11 cellular contexts compared by ENCODE assay signal in genomic region chr10:75611081-75611971, GRCh38.
DNase-seq lines count a peak whose midpoint lies in the region; ATAC-seq lines count a peak whose summit lies in the region.
"Had no signal": no experiment of that assay in that cellular context is flagged by ENCODE, and none has a peak within 500 bp of the region (broad histone marks: within the 10 kb centered on the region; RNA-seq: fewer than 3 reads in every experiment).

No MANE protein-coding gene starts in this region.

- peak overlapping the region in 6 of 11 experiments; percentile 42 to 94 (median 86); a peak in 11 of 22 replicates for H3K27ac ChIP-seq in BLaER1 treated with 17β-estradiol and CSF1 and Interleukin-3, amounts not matched to agents 10 nM and 100 nM
- H3K27ac ChIP-seq: KMS-11 had no signal

- peaks cover 0 to 4% (median 0%) of the 10 kb centered on the region in 11 experiments; a peak in 1 of 22 replicates for H3K27me3 ChIP-seq in BLaER1 treated with 17β-estradiol and CSF1 and Interleukin-3, amounts not matched to agents 10 nM and 100 nM

- peak; percentile 21 for ATAC-seq in GM19463 (IDR thresholded peaks at IDR 0.05; ENCODE audit: unreplicated experiment)
- peak; percentile 47 for ATAC-seq in HG03571 (IDR thresholded peaks at IDR 0.05; ENCODE audit: unreplicated experiment)
- ATAC-seq: activated CD8-positive, alpha-beta memory T cell treated with anti-CD3 and anti-CD28 coated beads, Interleukin-2, amount 10 ng/mL, durations not matched to agents 7 days and 5 days had no signal

- H3K4me3 ChIP-seq in BLaER1 treated with 17β-estradiol and CSF1 and Interleukin-3, amounts not matched to agents 10 nM and 100 nM, result no peak overlapping the region

- no peaks in the 10 kb centered on the region for H3K36me3 ChIP-seq in BLaER1 treated with 17β-estradiol and CSF1 and Interleukin-3, amounts not matched to agents 10 nM and 100 nM

- no peaks in the 10 kb centered on the region for H4K20me1 ChIP-seq in BLaER1 treated with 17β-estradiol and CSF1 and Interleukin-3, amounts not matched to agents 10 nM and 100 nM

- no peaks in the 10 kb centered on the region for H3K9me3 ChIP-seq in BLaER1 treated with 17β-estradiol and CSF1 and Interleukin-3, amounts not matched to agents 10 nM and 100 nM (replicated peaks in 1 of 11)

- peak; percentile 27 for DNase-seq in globus pallidus (ENCODE audit: low spot score)
- no peak for DNase-seq in head of caudate nucleus
- no peak for DNase-seq in NCI-H526 (lab: John Stamatoyannopoulos, UW)
- DNase-seq in DMS53 treated with DMSO at 0.1 percent for 48 hours (lab: John Stamatoyannopoulos, UW; ENCODE audit: unreplicated experiment), result no peak
- no peak for DNase-seq in activated T-cell treated with anti-CD3 and anti-CD28 coated beads for 4 hours
- DNase-seq: activated CD8-positive, alpha-beta memory T cell treated with anti-CD3 and anti-CD28 coated beads, Interleukin-2, amount 10 ng/mL, durations not matched to agents 7 days and 5 days; dermis blood vessel endothelial cell had no signal

- peaks cover 0 to 65% (median 20%) of the 10 kb centered on the region in 10 experiments; a peak in 12 of 20 replicates for H3K4me1 ChIP-seq in BLaER1 treated with 17β-estradiol and CSF1 and Interleukin-3, amounts not matched to agents 10 nM and 100 nM

- H3K4me2 ChIP-seq in BLaER1 treated with 17β-estradiol and CSF1 and Interleukin-3, amounts not matched to agents 10 nM and 100 nM, result peak overlapping the region in 5 of 11 experiments; percentile 65 to 92 (median 87); a peak in 10 of 22 replicates
- H3K4me2 ChIP-seq: KMS-11 had no signal

- intact Hi-C loops in head of caudate nucleus (cut with DNase I), result no loop called here

- peak overlapping the region in 4 of 11 experiments; percentile 56 to 79 (median 76); a peak in 9 of 22 replicates for H3K9ac ChIP-seq in BLaER1 treated with 17β-estradiol and CSF1 and Interleukin-3, amounts not matched to agents 10 nM and 100 nM
- H3K9ac ChIP-seq: KMS-11 had no signal
